ENCODE assay signal across 20 cellular contexts in the genomic region with DNA sequence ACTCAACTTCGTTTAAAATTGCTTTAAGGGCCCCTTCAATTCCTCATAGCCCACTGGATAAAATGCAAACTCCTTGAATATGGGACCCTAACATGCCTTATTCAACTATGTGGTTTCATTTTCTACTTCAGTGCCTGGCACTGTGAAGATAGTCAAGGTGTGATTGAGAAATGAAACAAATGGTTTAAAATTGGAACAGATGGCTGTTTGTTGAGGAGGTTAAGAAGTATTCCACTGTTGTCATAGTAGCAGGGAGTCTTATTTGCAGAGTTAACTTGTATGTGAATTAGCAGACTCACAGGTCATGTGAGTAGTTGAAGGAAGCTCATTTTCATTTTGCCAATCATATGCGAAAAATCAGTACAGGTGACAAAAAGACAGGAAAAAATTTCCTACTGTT.
DNase-seq lines count a peak whose midpoint lies in the region; ATAC-seq and TF ChIP-seq lines count a peak whose summit lies in the region.
"Had no signal": no experiment of that assay in that cellular context is flagged by ENCODE, and none has a peak within 500 bp of the region (broad histone marks: within the 10 kb centered on the region; RNA-seq: fewer than 3 reads in every experiment).

No MANE protein-coding gene starts in this region.

- H3K27ac ChIP-seq in body of pancreas, result no peak overlapping the region
- H3K27ac ChIP-seq: BLaER1 treated with 17β-estradiol and CSF1 and Interleukin-3, amounts not matched to agents 10 nM and 100 nM had no signal

- no peak for TF ChIP-seq CTCF in body of pancreas (IDR thresholded peaks at IDR 0.05)

- 40 to 47% methylated on average over 2 of the region's 2 CpGs for WGBS in body of pancreas, 2 donors

- intact Hi-C loops in body of pancreas (cut with DNase I), result no loop called here

- in situ Hi-C loops in G401 (cut with HindIII; ENCODE audit: low sequenced_read_pairs), result no loop called here

- no peaks in the 10 kb centered on the region for H3K36me3 ChIP-seq in body of pancreas (replicated peaks in 1 of 2; ENCODE audit: insufficient read depth in 1 of 2, low read depth in 2 of 2)
- H3K36me3 ChIP-seq: BLaER1 treated with 17β-estradiol and CSF1 and Interleukin-3, amounts not matched to agents 10 nM and 100 nM had no signal

- H3K4me1 ChIP-seq in body of pancreas, result no peaks in the 10 kb centered on the region
- H3K4me1 ChIP-seq: BLaER1 treated with 17β-estradiol and CSF1 and Interleukin-3, amounts not matched to agents 10 nM and 100 nM had no signal

- no peak overlapping the region for H3K4me3 ChIP-seq in body of pancreas
- H3K4me3 ChIP-seq: BLaER1 treated with 17β-estradiol and CSF1 and Interleukin-3, amounts not matched to agents 10 nM and 100 nM had no signal

- DNase-seq in G401 (ENCODE audit: low spot score), result peak; percentile 19
- peak; percentile 89 for DNase-seq in NCI-H2171 treated with DMSO at 0.1 percent for 48 hours (lab: John Stamatoyannopoulos, UW)
- peak; percentile 3 for DNase-seq in cerebellum (ENCODE audit: low spot score)
- no peak for DNase-seq in body of pancreas
- no peak for DNase-seq in activated naive CD4-positive, alpha-beta T cell treated with anti-CD3 and anti-CD28 coated beads, Interleukin-2, amount 50 U/mL, for 16 hours
- no peak for DNase-seq in HuH-7.5 (ENCODE audit: low spot score)
- DNase-seq: Calu3; CD8-positive, alpha-beta T cell; HCEC 1CT; Karpas-422; NCI-H1048; NCI-H1436; NCI-H1930; NCI-H526; NK-92 treated with Interleukin-12 subunit alpha and Interleukin-12 subunit beta, amount 100 ng/mL, for 24 hours; OCI-M1; Right ventricle myocardium superior had no signal

- TF ChIP-seq POLR2A in body of pancreas (IDR thresholded peaks at IDR 0.05), result no peak

- ATAC-seq in GM21390 (IDR thresholded peaks at IDR 0.05; ENCODE audit: unreplicated experiment) (peak; percentile 57), body of pancreas (no peak), HG03097 (IDR thresholded peaks at IDR 0.05; ENCODE audit: low FRiP score, unreplicated experiment) (no peak)
- ATAC-seq: CD8-positive, alpha-beta T cell had no signal

- H3K9me3 ChIP-seq in body of pancreas, result no peaks in the 10 kb centered on the region
- H3K9me3 ChIP-seq: BLaER1 treated with 17β-estradiol and CSF1 and Interleukin-3, amounts not matched to agents 10 nM and 100 nM had no signal

- H3K27me3 ChIP-seq in body of pancreas, result no peaks in the 10 kb centered on the region
- H3K27me3 ChIP-seq: BLaER1 treated with 17β-estradiol and CSF1 and Interleukin-3, amounts not matched to agents 10 nM and 100 nM had no signal

Comparison
In these comparisons a context has a peak if more than half of its experiments do, and no peak if none do; other contexts are left out.
1. DNase-seq: peak in G401 (single experiment), NCI-H2171 treated with DMSO at 0.1 percent for 48 hours (single experiment) and cerebellum (single experiment); none in body of pancreas (0 of 4), activated naive CD4-positive, alpha-beta T cell treated with anti-CD3 and anti-CD28 coated beads, Interleukin-2, amount 50 U/mL, for 16 hours (single experiment) and HuH-7.5 (single experiment).